In genomic region chr19:1406496-1406817, GRCh38 we compare ENCODE assay signal across 8 cellular contexts. TPM values are rescaled to one million over a fixed set of nuclear protein-coding genes. Genes with fewer than 3 reads are reported as not detected.
A peak's percentile ranks its signal among the peaks of the same experiment; 100 is the strongest.
DNase-seq lines count a peak whose midpoint lies in the region; ATAC-seq lines count a peak whose summit lies in the region.

No MANE protein-coding gene starts in this region.

- peak overlapping the region; percentile 58 for H3K27ac ChIP-seq in temporal lobe (ENCODE audit: low read depth, low read length)

- H3K9me3 Mint-ChIP-seq in activated T-cell treated with anti-CD3 and anti-CD28 coated beads, Interleukin-2, amount 50 U/mL, for 4 hours: no peaks in the 10 kb centered on the region
- no peaks in the 10 kb centered on the region for H3K9me3 Mint-ChIP-seq in activated T-helper 2 cell treated with anti-CD3 and anti-CD28 coated beads, Interferon-gamma antibody, Interleukin-2, Interleukin-4, amounts not matched to agents 10 μg/mL and 5 μg/mL and 100 μg/mL, durations not matched to agents 14 hours and 24 hours and 36 hours
- H3K9me3 Mint-ChIP-seq in immature natural killer cell: no peaks in the 10 kb centered on the region

- no peak for DNase-seq in activated T-cell treated with anti-CD3 and anti-CD28 coated beads, Interleukin-2, amount 50 U/mL, for 4 hours
- no peak for DNase-seq in activated T-cell treated with anti-CD3 and anti-CD28 coated beads, Interleukin-2, amount 50 U/mL, for 1 hour
- no peak for DNase-seq in activated T-helper 2 cell treated with anti-CD3 and anti-CD28 coated beads, Interferon-gamma antibody, Interleukin-2, Interleukin-4, amounts not matched to agents 10 μg/mL and 5 μg/mL and 100 μg/mL, durations not matched to agents 14 hours and 24 hours and 36 hours (ENCODE audit: low spot score)
- DNase-seq in immature natural killer cell (no peak), glomerular visceral epithelial cell (ENCODE audit: extremely low spot score) (no peak)

- peaks cover 10% of the 10 kb centered on the region for H3K36me3 Mint-ChIP-seq in activated T-cell treated with anti-CD3 and anti-CD28 coated beads, Interleukin-2, amount 50 U/mL, for 4 hours (ENCODE audit: insufficient read depth)
- peaks cover 26% of the 10 kb centered on the region for H3K36me3 Mint-ChIP-seq in activated T-helper 2 cell treated with anti-CD3 and anti-CD28 coated beads, Interferon-gamma antibody, Interleukin-2, Interleukin-4, amounts not matched to agents 10 μg/mL and 5 μg/mL and 100 μg/mL, durations not matched to agents 14 hours and 24 hours and 36 hours (ENCODE audit: low read depth)
- H3K36me3 Mint-ChIP-seq in immature natural killer cell: peaks cover 0 to 4% (median 0%) of the 10 kb centered on the region in 3 donors

- no peak for ATAC-seq in activated T-cell treated with anti-CD3 and anti-CD28 coated beads, Interleukin-2, amount 50 U/mL, for 4 hours
- no peak for ATAC-seq in GM18498 (IDR thresholded peaks at IDR 0.05; ENCODE audit: unreplicated experiment)
- no peak for ATAC-seq in activated CD4-positive, CD25-positive, alpha-beta regulatory T cell treated with anti-CD3 and anti-CD28 coated beads, Interleukin-2, amount 50 U/mL, for 24 hours

- peak overlapping the region; percentile 65 for H3K4me3 Mint-ChIP-seq in activated T-cell treated with anti-CD3 and anti-CD28 coated beads, Interleukin-2, amount 50 U/mL, for 4 hours
- H3K4me3 Mint-ChIP-seq in activated T-helper 2 cell treated with anti-CD3 and anti-CD28 coated beads, Interferon-gamma antibody, Interleukin-2, Interleukin-4, amounts not matched to agents 10 μg/mL and 5 μg/mL and 100 μg/mL, durations not matched to agents 14 hours and 24 hours and 36 hours (ENCODE audit: low read depth): peak overlapping the region; percentile 77
- H3K4me3 Mint-ChIP-seq in immature natural killer cell: peak overlapping the region; percentile 65 to 83 (median 78)

- H3K27ac Mint-ChIP-seq in activated T-helper 2 cell treated with anti-CD3 and anti-CD28 coated beads, Interferon-gamma antibody, Interleukin-2, Interleukin-4, amounts not matched to agents 10 μg/mL and 5 μg/mL and 100 μg/mL, durations not matched to agents 14 hours and 24 hours and 36 hours: peak overlapping the region; percentile 76
- H3K27ac Mint-ChIP-seq in immature natural killer cell: peak overlapping the region; percentile 61 to 92 (median 78)

- peaks cover 39% of the 10 kb centered on the region for H3K4me1 Mint-ChIP-seq in activated T-cell treated with anti-CD3 and anti-CD28 coated beads, Interleukin-2, amount 50 U/mL, for 4 hours (ENCODE audit: low read depth)
- peaks cover 32% of the 10 kb centered on the region for H3K4me1 Mint-ChIP-seq in activated T-helper 2 cell treated with anti-CD3 and anti-CD28 coated beads, Interferon-gamma antibody, Interleukin-2, Interleukin-4, amounts not matched to agents 10 μg/mL and 5 μg/mL and 100 μg/mL, durations not matched to agents 14 hours and 24 hours and 36 hours (ENCODE audit: low read depth)
- peaks cover 48 to 49% of the 10 kb centered on the region in 2 donors for H3K4me1 Mint-ChIP-seq in immature natural killer cell

- peaks cover 5% of the 10 kb centered on the region for H3K27me3 Mint-ChIP-seq in activated T-cell treated with anti-CD3 and anti-CD28 coated beads, Interleukin-2, amount 50 U/mL, for 4 hours (ENCODE audit: low read depth)
- peaks cover 2% of the 10 kb centered on the region for H3K27me3 Mint-ChIP-seq in activated T-helper 2 cell treated with anti-CD3 and anti-CD28 coated beads, Interferon-gamma antibody, Interleukin-2, Interleukin-4, amounts not matched to agents 10 μg/mL and 5 μg/mL and 100 μg/mL, durations not matched to agents 14 hours and 24 hours and 36 hours (ENCODE audit: low read depth)
- peaks cover 11 to 27% (median 14%) of the 10 kb centered on the region in 3 donors for H3K27me3 Mint-ChIP-seq in immature natural killer cell (ENCODE audit: low read depth in 3 of 3)

- intact Hi-C loops in activated T-helper 2 cell treated with anti-CD3 and anti-CD28 coated beads, Interferon-gamma antibody, Interleukin-2, Interleukin-4, amounts not matched to agents 10 μg/mL and 5 μg/mL and 100 μg/mL, durations not matched to agents 14 hours and 24 hours and 36 hours (cut with micrococcal nuclease): loop anchor here (10.0 kb wide), 2 partner anchors 132 to 162 kb away; partner anchors contain the start of genes ATP5F1D, FAM174C and MIDN

RNA-seq across cellular contexts. Expression of gene DAZAP1, which starts 0.9 kb away (rescaled TPM):
- total RNA-seq in activated T-cell treated with anti-CD3 and anti-CD28 coated beads, Interleukin-2, amount 50 U/mL, for 4 hours: 100 to 1,000 TPM; 296 to 322 (median 303) TPM
- total RNA-seq in activated T-helper 2 cell treated with anti-CD3 and anti-CD28 coated beads, Interferon-gamma antibody, Interleukin-2, Interleukin-4, amounts not matched to agents 10 μg/mL and 5 μg/mL and 100 μg/mL, durations not matched to agents 14 hours and 24 hours and 36 hours: 282 and 290 TPM in 2 replicates
- 10 to 100 TPM in 1 of 3 donors, 1 to 10 TPM in 2; 4.3 to 10.3 (median 8.0) TPM for polyA plus RNA-seq in immature natural killer cell
- total RNA-seq in temporal lobe: 25.8 TPM

RNA-seq across cellular contexts. Expression of gene GAMT, which starts 5.1 kb away (rescaled TPM):
- total RNA-seq in activated T-cell treated with anti-CD3 and anti-CD28 coated beads, Interleukin-2, amount 50 U/mL, for 4 hours: 10 to 100 TPM; 16.0 to 25.9 (median 23.1) TPM
- 30.6 and 33.9 TPM in 2 replicates for total RNA-seq in activated T-helper 2 cell treated with anti-CD3 and anti-CD28 coated beads, Interferon-gamma antibody, Interleukin-2, Interleukin-4, amounts not matched to agents 10 μg/mL and 5 μg/mL and 100 μg/mL, durations not matched to agents 14 hours and 24 hours and 36 hours
- 10 to 100 TPM in 2 of 3 donors, 1 to 10 TPM in 1; 7.9 to 16.5 (median 10.5) TPM for polyA plus RNA-seq in immature natural killer cell
- 10.3 TPM for total RNA-seq in temporal lobe

RNA-seq across cellular contexts. Expression of gene NDUFS7, which starts 22.8 kb away (rescaled TPM):
- total RNA-seq in activated T-cell treated with anti-CD3 and anti-CD28 coated beads, Interleukin-2, amount 50 U/mL, for 4 hours: 100 to 1,000 TPM; 124 to 142 (median 137) TPM
- total RNA-seq in activated T-helper 2 cell treated with anti-CD3 and anti-CD28 coated beads, Interferon-gamma antibody, Interleukin-2, Interleukin-4, amounts not matched to agents 10 μg/mL and 5 μg/mL and 100 μg/mL, durations not matched to agents 14 hours and 24 hours and 36 hours: 88.7 and 104 TPM in 2 replicates
- 100 to 1,000 TPM; 209 to 227 (median 213) TPM for polyA plus RNA-seq in immature natural killer cell
- total RNA-seq in temporal lobe: 21.4 TPM

RNA-seq across cellular contexts. Expression of gene RPS15, which starts 31.7 kb away (rescaled TPM):
- total RNA-seq in activated T-cell treated with anti-CD3 and anti-CD28 coated beads, Interleukin-2, amount 50 U/mL, for 4 hours: 1,000 to 10,000 TPM; 2,317 to 2,484 (median 2,379) TPM
- total RNA-seq in activated T-helper 2 cell treated with anti-CD3 and anti-CD28 coated beads, Interferon-gamma antibody, Interleukin-2, Interleukin-4, amounts not matched to agents 10 μg/mL and 5 μg/mL and 100 μg/mL, durations not matched to agents 14 hours and 24 hours and 36 hours: 1,450 and 1,471 TPM in 2 replicates
- polyA plus RNA-seq in immature natural killer cell: 1,000 to 10,000 TPM; 1,383 to 2,244 (median 1,622) TPM
- total RNA-seq in temporal lobe: 418 TPM

RNA-seq across cellular contexts. Expression of gene APC2, which starts 43.5 kb away (rescaled TPM):
- under 1 TPM; 0.13 to 0.45 (median 0.16) TPM for total RNA-seq in activated T-cell treated with anti-CD3 and anti-CD28 coated beads, Interleukin-2, amount 50 U/mL, for 4 hours
- total RNA-seq in activated T-helper 2 cell treated with anti-CD3 and anti-CD28 coated beads, Interferon-gamma antibody, Interleukin-2, Interleukin-4, amounts not matched to agents 10 μg/mL and 5 μg/mL and 100 μg/mL, durations not matched to agents 14 hours and 24 hours and 36 hours: 0.07 and 0.21 TPM in 2 replicates
- under 1 TPM in 1 of 3 donors, not detected in 2; 0.06 TPM for polyA plus RNA-seq in immature natural killer cell
- 193 TPM for total RNA-seq in temporal lobe

Comparison
In these comparisons a context has a peak if more than half of its experiments do, and no peak if none do; other contexts are left out.
1. RNA of gene DAZAP1, which starts 0.9 kb away (total RNA-seq): 296 to 322 TPM in activated T-cell treated with anti-CD3 and anti-CD28 coated beads, Interleukin-2, amount 50 U/mL, for 4 hours and 282 to 290 TPM in activated T-helper 2 cell treated with anti-CD3 and anti-CD28 coated beads, Interferon-gamma antibody, Interleukin-2, Interleukin-4, amounts not matched to agents 10 μg/mL and 5 μg/mL and 100 μg/mL, durations not matched to agents 14 hours and 24 hours and 36 hours; 25.8 TPM in temporal lobe (single experiment); every median in the first group is over 10 times any median in the second.
2. Peak in every context shown above with its lines, with median percentiles within 50 percentile points of each other: H3K4me3 Mint-ChIP-seq.